1 cellular context compared by ENCODE assay signal in genomic region chr16:3487521-3488410, GRCh38.
TF ChIP-seq lines count a peak whose summit lies in the region.

No MANE protein-coding gene starts in this region.

TF ChIP-seq in HepG2, 621 proteins besides CTCF, POLR2A, EP300 and RAD21 (continued from another document):
- TF ChIP-seq ZNF646 (CRISPR knock-in tag; IDR thresholded peaks at IDR 0.05) (no peak), KDM2A (CRISPR knock-in tag; IDR thresholded peaks at IDR 0.05; ENCODE audit: borderline replicate concordance, low read depth) (0 out of 2 replicates have a peak, but pooled peaks have one; percentile 37), ZHX2 (IDR thresholded peaks at IDR 0.05; ENCODE audit: low read depth) (no peak), ZHX2 (CRISPR knock-in tag; IDR thresholded peaks at IDR 0.05; ENCODE audit: borderline replicate concordance) (no peak), STAG1 (CRISPR knock-in tag; IDR thresholded peaks at IDR 0.05) (peak; percentile 29; the same call in 1 of the 2 replicates), NFIB (CRISPR knock-in tag; IDR thresholded peaks at IDR 0.05; ENCODE audit: borderline replicate concordance) (no peak), CBX2 (IDR thresholded peaks at IDR 0.05; ENCODE audit: low read depth, low read length) (no peak), CBX2 (CRISPR knock-in tag; IDR thresholded peaks at IDR 0.05; ENCODE audit: low read depth) (no peak)
